10 cellular contexts compared by ENCODE assay signal in genomic region chr9:125361837-125362531, GRCh38.
A peak's percentile ranks its signal among the peaks of the same experiment; 100 is the strongest.
DNase-seq lines count a peak whose midpoint lies in the region; ATAC-seq and TF ChIP-seq lines count a peak whose summit lies in the region.
"Had no signal": no experiment of that assay in that cellular context is flagged by ENCODE, and none has a peak within 500 bp of the region (broad histone marks: within the 10 kb centered on the region; RNA-seq: fewer than 3 reads in every experiment).

No MANE protein-coding gene starts in this region.

- peaks cover 2 to 5% of the 10 kb centered on the region in 2 donors for H3K4me1 Mint-ChIP-seq in effector memory CD8-positive, alpha-beta T cell (ENCODE audit: low read depth in 2 of 2)

- DNase-seq in A673 (ENCODE audit: low spot score), result peak; percentile 33
- DNase-seq in GM12864 (ENCODE audit: low read depth), result no peak
- DNase-seq in PC-3, result peak; percentile 46
- peak; percentile 13 for DNase-seq in fibroblast of the aortic adventitia (ENCODE audit: low read depth)
- no peak for DNase-seq in effector memory CD8-positive, alpha-beta T cell
- no peak for DNase-seq in NCI-H146 (lab: John Stamatoyannopoulos, UW)
- DNase-seq in effector memory CD4-positive, alpha-beta T cell, result no peak
- DNase-seq: mammary epithelial cell had no signal

- peaks cover 58% of the 10 kb centered on the region for H3K36me3 Mint-ChIP-seq in effector memory CD8-positive, alpha-beta T cell (ENCODE audit: insufficient read depth)

- no peak overlapping the region for H3K4me3 ChIP-seq in A673 (ENCODE audit: low read depth, low read length, poor library complexity, severe bottlenecking)
- H3K4me3 ChIP-seq in GM12864 (ENCODE audit: low read depth, low read length), result no peak overlapping the region
- H3K4me3 ChIP-seq in PC-3 (ENCODE audit: low read length), result no peak overlapping the region
- no peak overlapping the region for H3K4me3 ChIP-seq in fibroblast of the aortic adventitia (ENCODE audit: low read depth, low read length)
- H3K4me3 ChIP-seq in effector memory CD4-positive, alpha-beta T cell (ENCODE audit: insufficient read depth, low read depth, low read length, poor library complexity, severe bottlenecking), result no peak overlapping the region

- H3K9me2 ChIP-seq in PC-3 (replicated peaks; ENCODE audit: low read length), result no peaks in the 10 kb centered on the region

- no peaks in the 10 kb centered on the region for H3K79me2 ChIP-seq in PC-3 (ENCODE audit: low read length)

- H3K27ac ChIP-seq in A673 (ENCODE audit: low read depth, low read length, poor library complexity, severe bottlenecking) (no peak overlapping the region), PC-3 (ENCODE audit: low read length) (no peak overlapping the region)
- no peak overlapping the region for H3K27ac ChIP-seq in effector memory CD4-positive, alpha-beta T cell (ENCODE audit: insufficient read depth, low read length, poor library complexity, severe bottlenecking)

- BruUV-seq in A673 (replicated peaks; lab: Mats Ljungman, UMichigan), result no TSS peak
- no TSS peak for BruUV-seq in PC-3 (replicated peaks; lab: Mats Ljungman, UMichigan)

- no peaks in the 10 kb centered on the region for H3K27me3 ChIP-seq in A673 (replicated peaks; ENCODE audit: insufficient read depth, low read depth, low read length, poor library complexity)
- no peaks in the 10 kb centered on the region for H3K27me3 ChIP-seq in PC-3 (ENCODE audit: low read length)
- H3K27me3 ChIP-seq in effector memory CD4-positive, alpha-beta T cell (replicated peaks; ENCODE audit: control insufficient read depth, insufficient read depth, low read length, poor library complexity, severe bottlenecking), result no peaks in the 10 kb centered on the region

- no peak overlapping the region for H3K4me3 Mint-ChIP-seq in effector memory CD8-positive, alpha-beta T cell
- H3K4me3 Mint-ChIP-seq: activated T-helper 1 cell treated with anti-CD3 and anti-CD28 coated beads, Interleukin-12 subunit alpha, Interleukin-12 subunit beta, Interleukin-2, Interleukin-4 antibody, amounts not matched to agents 30 ng/mL and 10 ng/mL and 1 ng/mL, durations not matched to agents 14 hours and 24 hours and 36 hours had no signal

- intact Hi-C loops in A673 (cut with micrococcal nuclease; ENCODE audit: unreplicated experiment) (no loop called here), PC-3 (cut with micrococcal nuclease) (no loop called here)

- ATAC-seq in PC-3, result peak; percentile 35; the same call in 1 of the 2 replicates
- ATAC-seq in effector memory CD8-positive, alpha-beta T cell (replicated peaks), result no peak
- ATAC-seq in GM19467 (IDR thresholded peaks at IDR 0.05; ENCODE audit: unreplicated experiment), result no peak

- H3K9me3 Mint-ChIP-seq in effector memory CD8-positive, alpha-beta T cell, result no peaks in the 10 kb centered on the region
- H3K9me3 Mint-ChIP-seq: activated T-helper 1 cell treated with anti-CD3 and anti-CD28 coated beads, Interleukin-12 subunit alpha, Interleukin-12 subunit beta, Interleukin-2, Interleukin-4 antibody, amounts not matched to agents 30 ng/mL and 10 ng/mL and 1 ng/mL, durations not matched to agents 14 hours and 24 hours and 36 hours had no signal

- H3K4me1 ChIP-seq in A673 (ENCODE audit: insufficient read depth, low read length, poor library complexity, severe bottlenecking) (peaks cover 17% of the 10 kb centered on the region), PC-3 (ENCODE audit: insufficient read depth, low read length) (no peaks in the 10 kb centered on the region)
- no peaks in the 10 kb centered on the region for H3K4me1 ChIP-seq in effector memory CD4-positive, alpha-beta T cell (ENCODE audit: control insufficient read depth, insufficient read depth, low read length, poor library complexity, severe bottlenecking)

- TF ChIP-seq CTCF in A673 (conservative IDR thresholded peaks at IDR 0.05; ENCODE audit: low read depth, low read length) (peak; percentile 53), GM12864 (IDR thresholded peaks at IDR 0.05; ENCODE audit: low read depth, low read length, missing control alignments) (peak; percentile 46), PC-3 (conservative IDR thresholded peaks at IDR 0.05; ENCODE audit: low read depth, low read length) (peak; percentile 53), fibroblast of the aortic adventitia (IDR thresholded peaks at IDR 0.05; ENCODE audit: insufficient read depth, low read length) (no peak)

- POLR2A ChIA-PET in A673 (lab: Charles Lee; ENCODE audit: low non-redundant PET), result interaction anchor here (0.6 to 0.7 kb wide), 2 partner anchors 16 to 55 kb away, joined by 3 to 5 read pairs; no protein-coding TSS in a partner anchor
- POLR2A ChIA-PET in PC-3 (lab: Charles Lee; ENCODE audit: unreplicated experiment), result interaction anchor here (0.6 kb wide), 1 partner anchor 126 kb away, joined by 4 read pairs; no protein-coding TSS in a partner anchor

- H3K36me3 ChIP-seq in A673 (ENCODE audit: insufficient read depth, low read length, poor library complexity, severe bottlenecking) (peaks cover 26% of the 10 kb centered on the region), PC-3 (ENCODE audit: low read depth, low read length) (peaks cover 6% of the 10 kb centered on the region)
- peaks cover 40% of the 10 kb centered on the region for H3K36me3 ChIP-seq in effector memory CD4-positive, alpha-beta T cell (ENCODE audit: control insufficient read depth, insufficient read depth, low read length)

- H4K20me1 ChIP-seq in PC-3 (ENCODE audit: low read length), result no peaks in the 10 kb centered on the region

- no peak overlapping the region for H2AFZ ChIP-seq in PC-3 (ENCODE audit: low read length)

- no peaks in the 10 kb centered on the region for H3K9me3 ChIP-seq in A673 (ENCODE audit: low read depth, low read length, poor library complexity, severe bottlenecking)
- H3K9me3 ChIP-seq in PC-3 (ENCODE audit: low read length), result no peaks in the 10 kb centered on the region
- H3K9me3 ChIP-seq in effector memory CD4-positive, alpha-beta T cell (ENCODE audit: control insufficient read depth, low read length), result no peaks in the 10 kb centered on the region

- no peak overlapping the region for H3K4me2 ChIP-seq in PC-3 (ENCODE audit: low read length)

- no peaks in the 10 kb centered on the region for H3F3A ChIP-seq in PC-3 (ENCODE audit: low read length, unreplicated experiment)

- no peak overlapping the region for H3K9ac ChIP-seq in PC-3 (ENCODE audit: low read length)

- CTCF ChIA-PET in A673 (lab: Charles Lee), result interaction anchor here (0.7 to 1.0 kb wide), 2 partner anchors 106 to 564 kb away, joined by 3 to 5 read pairs; no protein-coding TSS in a partner anchor
- CTCF ChIA-PET in PC-3 (lab: Charles Lee), result interaction anchor here (0.6 to 1.2 kb wide), 4 partner anchors 61 to 110 kb away, joined by 4 to 7 read pairs (median 5); no protein-coding TSS in a partner anchor

- peak overlapping the region in 1 of 2 donors; percentile 55 for H3K27ac Mint-ChIP-seq in effector memory CD8-positive, alpha-beta T cell
- H3K27ac Mint-ChIP-seq: activated T-helper 1 cell treated with anti-CD3 and anti-CD28 coated beads, Interleukin-12 subunit alpha, Interleukin-12 subunit beta, Interleukin-2, Interleukin-4 antibody, amounts not matched to agents 30 ng/mL and 10 ng/mL and 1 ng/mL, durations not matched to agents 14 hours and 24 hours and 36 hours had no signal

- no peaks in the 10 kb centered on the region for H3K27me3 Mint-ChIP-seq in effector memory CD8-positive, alpha-beta T cell

Comparison
In these comparisons a context has a peak if more than half of its experiments do, and no peak if none do; other contexts are left out.
1. DNase-seq: peak in A673 (single experiment), PC-3 (single experiment) and fibroblast of the aortic adventitia (single experiment); none in GM12864 (single experiment), effector memory CD8-positive, alpha-beta T cell (0 of 3), NCI-H146 (single experiment) and effector memory CD4-positive, alpha-beta T cell (0 of 3).